Comparison of ENCODE assay signal across 10 cellular contexts in the genomic region with DNA sequence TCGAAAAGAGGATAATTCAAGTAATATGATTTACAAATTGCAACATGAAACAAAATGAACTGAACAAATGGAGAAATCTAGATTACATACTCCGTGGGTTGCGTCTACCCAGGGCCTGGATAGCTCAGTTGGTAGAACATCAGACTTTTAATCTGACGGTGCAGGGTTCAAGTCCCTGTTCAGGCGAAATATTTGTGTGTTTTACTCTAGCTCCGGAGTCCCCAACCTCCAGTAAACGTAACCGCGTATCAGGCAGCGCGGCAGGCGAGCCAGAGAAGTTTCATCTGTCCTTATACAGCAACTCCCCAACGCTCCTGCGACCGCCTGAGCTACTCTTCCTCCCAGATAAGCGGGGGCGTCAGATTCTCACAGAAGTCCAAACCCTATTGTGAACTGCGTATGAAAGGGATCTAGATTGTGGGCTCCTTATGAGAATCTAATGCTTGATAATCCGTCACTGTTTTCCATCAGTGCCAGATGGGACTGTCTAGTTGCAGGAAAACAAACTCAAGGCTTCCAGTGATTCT.
DNase-seq lines count a peak whose midpoint lies in the region; ATAC-seq, FAIRE-seq and TF ChIP-seq lines count a peak whose summit lies in the region.
"Had no signal": no experiment of that assay in that cellular context is flagged by ENCODE, and none has a peak within 500 bp of the region (broad histone marks: within the 10 kb centered on the region; RNA-seq: fewer than 3 reads in every experiment).

No MANE protein-coding gene starts in this region.

- H3K9me3 ChIP-seq in esophagus muscularis mucosa (peaks cover 0 to 20% (median 13%) of the 10 kb centered on the region in 4 donors), thyroid gland (no peaks in the 10 kb centered on the region)

- DNase-seq in H54 (ENCODE audit: insufficient read length, low spot score) (no peak), OCI-M1 (lab: John Stamatoyannopoulos, UW) (peak; percentile 98), esophagus muscularis mucosa (ENCODE audit: extremely low spot score) (peak; percentile 55), thyroid gland (no peak)
- DNase-seq in activated T-cell treated with anti-CD3 and anti-CD28 coated beads, Interleukin-2, amount 50 U/mL, for 4 hours, result no peak
- no peak for DNase-seq in effector CD4-positive, alpha-beta T cell
- DNase-seq in stimulated activated CD4-positive, alpha-beta T cell treated with anti-CD3 and anti-CD28 coated beads, Interleukin-4, amount 100 ng/mL, for 1 hour, result no peak
- DNase-seq: NCI-H187 treated with DMSO at 0.1 percent for 48 hours had no signal

- peaks cover 3% of the 10 kb centered on the region for H3K36me3 Mint-ChIP-seq in activated T-cell treated with anti-CD3 and anti-CD28 coated beads, Interleukin-2, amount 50 U/mL, for 4 hours (ENCODE audit: insufficient read depth)

- peak; percentile 99 for FAIRE-seq in A204.1 (lab: Jason Lieb, UNC)
- FAIRE-seq in H54 (lab: Jason Lieb, UNC), result peak; percentile 96

- WGBS in esophagus muscularis mucosa, result 4% methylated on average over 19 of the region's 19 CpGs
- WGBS in thyroid gland, 2 donors, result 8% methylated on average over 17 to 19 of the region's 19 CpGs

- TF ChIP-seq POLR2A in H54 (IDR thresholded peaks at IDR 0.05; ENCODE audit: low read depth, low read length), result no peak
- TF ChIP-seq POLR2A in esophagus muscularis mucosa (IDR thresholded peaks at IDR 0.05; ENCODE audit: low read depth), result no peak
- TF ChIP-seq POLR2A in thyroid gland (IDR thresholded peaks at IDR 0.05), result no peak

- ATAC-seq in activated T-cell treated with anti-CD3 and anti-CD28 coated beads, Interleukin-2, amount 50 U/mL, for 4 hours, result no peak

- H3K4me3 Mint-ChIP-seq in activated T-cell treated with anti-CD3 and anti-CD28 coated beads, Interleukin-2, amount 50 U/mL, for 4 hours, result no peak overlapping the region
- H3K4me3 Mint-ChIP-seq: central memory CD8-positive, alpha-beta T cell had no signal

- peaks cover 0 to 85% (median 9%) of the 10 kb centered on the region in 4 donors for H3K27me3 ChIP-seq in esophagus muscularis mucosa
- peaks cover 10% of the 10 kb centered on the region for H3K27me3 ChIP-seq in thyroid gland

- TF ChIP-seq CTCF in esophagus muscularis mucosa (IDR thresholded peaks at IDR 0.05), result no peak
- no peak for TF ChIP-seq CTCF in thyroid gland (IDR thresholded peaks at IDR 0.05)

- no peak overlapping the region for H3K27ac ChIP-seq in esophagus muscularis mucosa (replicated peaks in 1 of 4)
- no peak overlapping the region for H3K27ac ChIP-seq in thyroid gland

- H3K4me3 ChIP-seq in esophagus muscularis mucosa, result no peak overlapping the region
- H3K4me3 ChIP-seq in thyroid gland (replicated peaks in 1 of 3), result no peak overlapping the region

- no peaks in the 10 kb centered on the region for H3K4me1 ChIP-seq in esophagus muscularis mucosa
- H3K4me1 ChIP-seq in thyroid gland, result no peaks in the 10 kb centered on the region

- TF ChIP-seq EP300 in esophagus muscularis mucosa (IDR thresholded peaks at IDR 0.05), result no peak

- no peaks in the 10 kb centered on the region for H3K4me1 Mint-ChIP-seq in activated T-cell treated with anti-CD3 and anti-CD28 coated beads, Interleukin-2, amount 50 U/mL, for 4 hours (ENCODE audit: low read depth)
- H3K4me1 Mint-ChIP-seq: central memory CD8-positive, alpha-beta T cell had no signal

- H3K9me3 Mint-ChIP-seq in activated T-cell treated with anti-CD3 and anti-CD28 coated beads, Interleukin-2, amount 50 U/mL, for 4 hours, result peaks cover 18% of the 10 kb centered on the region

- H3K27me3 Mint-ChIP-seq in activated T-cell treated with anti-CD3 and anti-CD28 coated beads, Interleukin-2, amount 50 U/mL, for 4 hours (ENCODE audit: low read depth), result peaks cover 72% of the 10 kb centered on the region

- intact Hi-C loops in esophagus muscularis mucosa (cut with DNase I), result no loop called here
- intact Hi-C loops in thyroid gland (cut with DNase I), result no loop called here

- H3K36me3 ChIP-seq in esophagus muscularis mucosa, result no peaks in the 10 kb centered on the region
- no peaks in the 10 kb centered on the region for H3K36me3 ChIP-seq in thyroid gland

Comparison
In these comparisons a context has a peak if more than half of its experiments do, and no peak if none do; other contexts are left out.
1. DNase-seq: peak in OCI-M1 (single experiment) and esophagus muscularis mucosa (single experiment); none in H54 (single experiment), thyroid gland (0 of 2), activated T-cell treated with anti-CD3 and anti-CD28 coated beads, Interleukin-2, amount 50 U/mL, for 4 hours (single experiment), effector CD4-positive, alpha-beta T cell (single experiment) and stimulated activated CD4-positive, alpha-beta T cell treated with anti-CD3 and anti-CD28 coated beads, Interleukin-4, amount 100 ng/mL, for 1 hour (single experiment).